8 cellular contexts compared by ENCODE assay signal in genomic region chr5:141691867-141692532, GRCh38. TPM values are rescaled to one million over a fixed set of nuclear protein-coding genes. Genes with fewer than 3 reads are reported as not detected.
DNase-seq lines count a peak whose midpoint lies in the region; ATAC-seq and TF ChIP-seq lines count a peak whose summit lies in the region.

No MANE protein-coding gene starts in this region.

- peaks cover 17% of the 10 kb centered on the region for H3K27me3 Mint-ChIP-seq in neural progenitor cell (ENCODE audit: insufficient read depth, low read depth)
- peaks cover 18% of the 10 kb centered on the region for H3K27me3 Mint-ChIP-seq in stimulated activated naive CD8-positive, alpha-beta T cell treated with anti-CD3 and anti-CD28 coated beads, Interleukin-15, Interleukin-2, amounts not matched to agents 100 ng/mL and 50 ng/mL, for 24 hours

- H3K36me3 Mint-ChIP-seq in neural progenitor cell: no peaks in the 10 kb centered on the region
- H3K36me3 Mint-ChIP-seq in stimulated activated naive CD8-positive, alpha-beta T cell treated with anti-CD3 and anti-CD28 coated beads, Interleukin-15, Interleukin-2, amounts not matched to agents 100 ng/mL and 50 ng/mL, for 24 hours (ENCODE audit: low read depth): no peaks in the 10 kb centered on the region

- H3K4me3 ChIP-seq in foreskin fibroblast (ENCODE audit: low read depth in 1 of 2, low read length in 2 of 2): peak overlapping the region; percentile 40 to 57
- H3K4me3 ChIP-seq in neural progenitor cell: peak overlapping the region; percentile 46

- TF ChIP-seq RAD21 in Ishikawa (IDR thresholded peaks at IDR 0.05; ENCODE audit: low read depth): peak; percentile 97

- H3K9ac ChIP-seq in neural progenitor cell: no peak overlapping the region

- no peaks in the 10 kb centered on the region for H3K9me3 Mint-ChIP-seq in neural progenitor cell
- H3K9me3 Mint-ChIP-seq in stimulated activated naive CD8-positive, alpha-beta T cell treated with anti-CD3 and anti-CD28 coated beads, Interleukin-15, Interleukin-2, amounts not matched to agents 100 ng/mL and 50 ng/mL, for 24 hours: no peaks in the 10 kb centered on the region

- H3F3A ChIP-seq in neural progenitor cell (ENCODE audit: low read depth): peaks cover 12% of the 10 kb centered on the region

- H3K36me3 ChIP-seq in neural progenitor cell: no peaks in the 10 kb centered on the region

- no peak overlapping the region for H3K27ac ChIP-seq in neural progenitor cell

- TF ChIP-seq CTCF in foreskin fibroblast (IDR thresholded peaks at IDR 0.05; ENCODE audit: low read depth, low read length) (peak; percentile 84), neural progenitor cell (IDR thresholded peaks at IDR 0.05) (peak; percentile 97)

- no peaks in the 10 kb centered on the region for H3K79me2 ChIP-seq in neural progenitor cell (ENCODE audit: low read depth)

- H3K4me2 ChIP-seq in neural progenitor cell: peak overlapping the region; percentile 83

- peaks cover 23% of the 10 kb centered on the region for H3K4me1 ChIP-seq in neural progenitor cell

- peaks cover 26% of the 10 kb centered on the region for H3K4me1 Mint-ChIP-seq in neural progenitor cell
- H3K4me1 Mint-ChIP-seq in stimulated activated naive CD8-positive, alpha-beta T cell treated with anti-CD3 and anti-CD28 coated beads, Interleukin-15, Interleukin-2, amounts not matched to agents 100 ng/mL and 50 ng/mL, for 24 hours (ENCODE audit: low read depth): peaks cover 25% of the 10 kb centered on the region

- H3K27ac Mint-ChIP-seq in neural progenitor cell: no peak overlapping the region
- no peak overlapping the region for H3K27ac Mint-ChIP-seq in stimulated activated naive CD8-positive, alpha-beta T cell treated with anti-CD3 and anti-CD28 coated beads, Interleukin-15, Interleukin-2, amounts not matched to agents 100 ng/mL and 50 ng/mL, for 24 hours

- peak overlapping the region; percentile 57 for H2AFZ ChIP-seq in neural progenitor cell (replicated peaks)

- no peaks in the 10 kb centered on the region for H3K9me3 ChIP-seq in neural progenitor cell (ENCODE audit: low read depth)

- peaks cover 22% of the 10 kb centered on the region for H3K27me3 ChIP-seq in neural progenitor cell

- peak overlapping the region; percentile 83 for H3K4me3 Mint-ChIP-seq in neural progenitor cell
- peak overlapping the region; percentile 55 for H3K4me3 Mint-ChIP-seq in stimulated activated naive CD8-positive, alpha-beta T cell treated with anti-CD3 and anti-CD28 coated beads, Interleukin-15, Interleukin-2, amounts not matched to agents 100 ng/mL and 50 ng/mL, for 24 hours

- DNase-seq in DMS53 treated with DMSO at 0.1 percent for 48 hours (lab: John Stamatoyannopoulos, UW; ENCODE audit: unreplicated experiment) (peak; percentile 80), SHP77 (lab: John Stamatoyannopoulos, UW) (peak; percentile 56 to 61), activated gamma-delta T cell (lab: John Stamatoyannopoulos, UW) (peak; percentile 44), foreskin fibroblast (peak; percentile 62 to 90), neural progenitor cell (ENCODE audit: low spot score) (peak; percentile 90)

- TF ChIP-seq EP300 in Ishikawa (IDR thresholded peaks at IDR 0.05; ENCODE audit: borderline replicate concordance): no peak

- H4K20me1 ChIP-seq in neural progenitor cell (ENCODE audit: low read depth): no peaks in the 10 kb centered on the region

- peak; percentile 91 for ATAC-seq in GM21528 (IDR thresholded peaks at IDR 0.05; ENCODE audit: low FRiP score, unreplicated experiment)

TF ChIP-seq in Ishikawa, 13 proteins besides CTCF, POLR2A, EP300 and RAD21:
- TF ChIP-seq REST (IDR thresholded peaks at IDR 0.05; ENCODE audit: low read depth): no peak
- TF ChIP-seq YY1 (IDR thresholded peaks at IDR 0.05; ENCODE audit: low read depth): no peak
- no peak for TF ChIP-seq TEAD4 (IDR thresholded peaks at IDR 0.05)
- no peak for TF ChIP-seq CREB1 (IDR thresholded peaks at IDR 0.05; ENCODE audit: low read depth)
- TF ChIP-seq CEBPB (IDR thresholded peaks at IDR 0.05): no peak
- TF ChIP-seq EGR1 (IDR thresholded peaks at IDR 0.05): no peak
- no peak for TF ChIP-seq TAF1 (IDR thresholded peaks at IDR 0.05; ENCODE audit: low read depth)
- no peak for TF ChIP-seq USF1 (IDR thresholded peaks at IDR 0.05)
- TF ChIP-seq FOXM1 (IDR thresholded peaks at IDR 0.05; ENCODE audit: borderline replicate concordance, low read depth): no peak
- no peak for TF ChIP-seq NFIC (IDR thresholded peaks at IDR 0.05)

RNA-seq across cellular contexts. Expression of gene ARAP3, which starts 10.0 kb away (rescaled TPM):
- total RNA-seq in neural progenitor cell (ENCODE audit: low replicate concordance): 7.6 and 17.0 TPM in 2 replicates

RNA-seq across cellular contexts. Expression of gene FCHSD1, which starts 40.8 kb away (rescaled TPM):
- 8.7 and 17.6 TPM in 2 replicates for total RNA-seq in neural progenitor cell (ENCODE audit: low replicate concordance)

RNA-seq across cellular contexts. Expression of gene RELL2, which starts 55.2 kb away (rescaled TPM):
- total RNA-seq in neural progenitor cell (ENCODE audit: low replicate concordance): 0.30 and 3.9 TPM in 2 replicates

RNA-seq across cellular contexts. Expression of gene HDAC3, which starts 55.4 kb away (rescaled TPM):
- total RNA-seq in neural progenitor cell (ENCODE audit: low replicate concordance): 57.3 and 83.2 TPM in 2 replicates
